9 cellular contexts compared by ENCODE assay signal in the genomic region with DNA sequence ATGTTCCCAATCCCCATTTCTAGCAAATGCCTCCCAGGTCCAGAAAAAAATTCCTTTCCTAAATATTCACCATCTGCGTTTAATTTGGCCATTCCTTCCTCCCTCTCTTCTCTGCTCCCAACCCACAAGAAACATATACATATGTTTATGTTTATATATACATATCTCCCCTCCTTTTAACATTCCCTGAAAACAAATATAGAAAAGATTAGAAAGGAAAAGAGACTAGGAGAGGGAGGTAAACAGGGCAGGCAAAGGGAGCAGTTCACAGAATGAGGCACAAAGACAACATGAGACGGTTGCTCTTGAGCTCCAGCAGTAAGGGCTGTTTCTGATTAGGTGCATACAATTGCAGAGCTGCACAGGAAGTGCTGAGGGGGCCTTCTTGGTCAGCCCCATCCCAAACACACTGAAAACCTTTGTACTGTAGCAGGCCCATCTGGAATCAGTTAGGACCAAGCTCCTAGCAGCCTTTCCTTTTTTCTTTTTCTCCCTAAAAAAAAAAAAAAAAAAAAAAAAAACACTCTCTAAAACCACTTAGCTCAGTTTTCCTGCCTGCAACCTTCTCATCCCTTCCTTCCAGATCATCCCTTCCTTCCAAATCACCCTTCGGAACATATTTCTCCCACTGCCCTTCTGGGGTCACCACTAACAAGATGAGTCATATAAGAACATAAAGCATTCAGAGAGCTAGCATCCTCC. TPM values are rescaled to one million over a fixed set of nuclear protein-coding genes. Genes with fewer than 3 reads are reported as not detected.
DNase-seq lines count a peak whose midpoint lies in the region; ATAC-seq and FAIRE-seq lines count a peak whose summit lies in the region.
"Had no signal": no experiment of that assay in that cellular context is flagged by ENCODE, and none has a peak within 500 bp of the region (broad histone marks: within the 10 kb centered on the region; RNA-seq: fewer than 3 reads in every experiment).

No MANE protein-coding gene starts in this region.

- FAIRE-seq in frontal cortex (lab: Jason Lieb, UNC), result no peak

- H3K4me3 ChIP-seq in HUES64 (ENCODE audit: low read length), result no peak overlapping the region
- H3K4me3 ChIP-seq in muscle layer of duodenum (ENCODE audit: low read depth in 1 of 2, low read length in 2 of 2), result no peak overlapping the region

- H3K9ac ChIP-seq in HUES64 (ENCODE audit: low read depth, low read length), result peak overlapping the region; percentile 18; the same call in 1 of the 2 replicates

- peaks cover 46% of the 10 kb centered on the region for H3K4me1 ChIP-seq in HUES64 (ENCODE audit: insufficient read depth, low read length)
- H3K4me1 ChIP-seq in muscle layer of duodenum (ENCODE audit: control insufficient read depth in 1 of 2, insufficient read depth in 2 of 2, low read length in 2 of 2), result peaks cover 7 to 48% of the 10 kb centered on the region in 2 donors

- H3K27ac ChIP-seq in HUES64 (ENCODE audit: low read depth, low read length), result no peak overlapping the region
- peak overlapping the region; percentile 49 for H3K27ac ChIP-seq in muscle layer of duodenum (ENCODE audit: low read length)

- 81% methylated on average over 3 of the region's 3 CpGs for WGBS in HUES64

- H3K36me3 ChIP-seq in HUES64 (ENCODE audit: insufficient read depth, low read length) (no peaks in the 10 kb centered on the region), muscle layer of duodenum (ENCODE audit: control insufficient read depth in 1 of 2, insufficient read depth in 2 of 2, low read length in 2 of 2) (no peaks in the 10 kb centered on the region)

- H3K27me3 ChIP-seq in HUES64 (ENCODE audit: insufficient read depth, low read length) (no peaks in the 10 kb centered on the region), muscle layer of duodenum (ENCODE audit: low read depth, low read length) (no peaks in the 10 kb centered on the region)

- no peak for ATAC-seq in activated CD4-positive, CD25-positive, alpha-beta regulatory T cell treated with anti-CD3 and anti-CD28 coated beads, Interleukin-2, amount 50 U/mL, for 24 hours
- ATAC-seq in GM21360 (IDR thresholded peaks at IDR 0.05; ENCODE audit: unreplicated experiment), result no peak

- DNase-seq in AG08396 (ENCODE audit: low spot score), result peak; percentile 49
- peak; percentile 87 for DNase-seq in dedifferentiated amniotic fluid mesenchymal stem cell (ENCODE audit: extremely low spot score)
- DNase-seq in frontal cortex (ENCODE audit: low spot score in 2 of 2), result no peak
- DNase-seq in activated CD4-positive, alpha-beta T cell treated with anti-CD3 and anti-CD28 coated beads for 1 hour, result no peak
- DNase-seq: activated CD8-positive, alpha-beta memory T cell treated with anti-CD3 and anti-CD28 coated beads, Interleukin-2, amount 50 U/mL, for 4 hours had no signal

- H3K9me3 ChIP-seq in HUES64 (ENCODE audit: insufficient read depth, low read depth, low read length) (no peaks in the 10 kb centered on the region), muscle layer of duodenum (ENCODE audit: control insufficient read depth in 1 of 2, low read length in 2 of 2) (no peaks in the 10 kb centered on the region)

RNA-seq across cellular contexts. Expression of a gene that starts 57.1 kb away (rescaled TPM):
- 88.1 TPM for polyA plus RNA-seq in HUES64 (2013, experiment 1 of 2)
- polyA plus RNA-seq in HUES64 (2013, experiment 2 of 2), result 106 TPM
- total RNA-seq in frontal cortex, result 390 TPM

Comparison
In these comparisons a context has a peak if more than half of its experiments do, and no peak if none do; other contexts are left out.
1. DNase-seq: peak in AG08396 (single experiment) and dedifferentiated amniotic fluid mesenchymal stem cell (single experiment); none in frontal cortex (0 of 2) and activated CD4-positive, alpha-beta T cell treated with anti-CD3 and anti-CD28 coated beads for 1 hour (single experiment).